Comparison of ENCODE assay signal across 10 cellular contexts in the genomic region with DNA sequence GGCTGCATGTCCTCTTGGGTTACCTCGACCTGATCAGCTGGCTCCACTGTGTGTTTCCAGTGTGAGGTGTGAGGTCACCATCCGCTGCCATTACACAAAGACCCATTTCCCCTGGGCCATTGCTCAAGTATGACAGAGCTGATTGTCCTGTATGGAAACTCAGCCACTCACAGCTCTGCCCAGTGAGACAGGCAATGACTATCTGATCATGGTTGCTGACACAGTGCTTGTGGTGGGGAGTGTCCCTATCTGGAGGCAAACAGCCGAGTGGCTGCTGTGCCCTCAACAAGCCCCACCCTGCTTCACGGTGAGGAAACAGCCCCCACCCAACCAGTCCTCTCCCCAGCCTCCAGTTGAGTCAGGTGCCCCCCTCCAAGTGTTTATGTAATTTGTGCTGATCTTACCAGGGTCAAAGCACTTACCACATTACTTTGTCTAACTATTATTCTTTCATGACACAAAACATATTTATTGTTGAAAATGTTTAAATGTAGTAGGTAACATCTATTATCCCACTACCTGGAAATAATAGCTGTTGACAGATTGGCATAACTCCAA. TPM values are rescaled to one million over a fixed set of nuclear protein-coding genes. Genes with fewer than 3 reads are reported as not detected.
DNase-seq lines count a peak whose midpoint lies in the region; ATAC-seq and TF ChIP-seq lines count a peak whose summit lies in the region.
"Had no signal": no experiment of that assay in that cellular context is flagged by ENCODE, and none has a peak within 500 bp of the region (broad histone marks: within the 10 kb centered on the region; RNA-seq: fewer than 3 reads in every experiment).

No MANE protein-coding gene starts in this region.

- ATAC-seq in activated T-helper 17 cell treated with anti-CD3 and anti-CD28 coated beads, Interleukin-2, amount 50 U/mL, for 72 hours (replicated peaks), result peak; percentile 74
- ATAC-seq in lower lobe of right lung (peak; percentile 58 to 79), GM21381 (IDR thresholded peaks at IDR 0.05; ENCODE audit: unreplicated experiment) (no peak), HG02970 (IDR thresholded peaks at IDR 0.05; ENCODE audit: low FRiP score, unreplicated experiment) (no peak)

- TF ChIP-seq CTCF in lower lobe of right lung (IDR thresholded peaks at IDR 0.05), result no peak
- no peak for TF ChIP-seq CTCF in thyroid gland (IDR thresholded peaks at IDR 0.05)

- H3K4me3 ChIP-seq in lower lobe of right lung (no peak overlapping the region), thyroid gland (replicated peaks in 1 of 3) (no peak overlapping the region)
- H3K4me3 ChIP-seq: Peyer's patch had no signal

- no peaks in the 10 kb centered on the region for H3K27me3 Mint-ChIP-seq in activated T-helper 17 cell treated with anti-CD3 and anti-CD28 coated beads, Interleukin-2, amount 50 U/mL, for 72 hours

- peak overlapping the region; percentile 91 for H3K4me3 Mint-ChIP-seq in activated T-helper 17 cell treated with anti-CD3 and anti-CD28 coated beads, Interleukin-2, amount 50 U/mL, for 72 hours

- H3K27me3 ChIP-seq in lower lobe of right lung (ENCODE audit: low read depth) (no peaks in the 10 kb centered on the region), thyroid gland (no peaks in the 10 kb centered on the region)
- H3K27me3 ChIP-seq: Peyer's patch had no signal

- H3K36me3 Mint-ChIP-seq in activated T-helper 17 cell treated with anti-CD3 and anti-CD28 coated beads, Interleukin-2, amount 50 U/mL, for 72 hours (ENCODE audit: low read depth), result no peaks in the 10 kb centered on the region

- peak; percentile 92 for DNase-seq in NK-92 treated with Interleukin-12 subunit alpha and Interleukin-12 subunit beta, amount 100 ng/mL, for 24 hours (lab: John Stamatoyannopoulos, UW)
- no peak for DNase-seq in NK-92 (lab: John Stamatoyannopoulos, UW; ENCODE audit: unreplicated experiment)
- peak; percentile 67 for DNase-seq in lower lobe of right lung
- DNase-seq in thyroid gland, result peak; percentile 14
- no peak for DNase-seq in NCI-H446 (lab: John Stamatoyannopoulos, UW)

- no peaks in the 10 kb centered on the region for H3K9me3 Mint-ChIP-seq in activated T-helper 17 cell treated with anti-CD3 and anti-CD28 coated beads, Interleukin-2, amount 50 U/mL, for 72 hours

- H3K4me1 ChIP-seq in lower lobe of right lung, result peaks cover 36% of the 10 kb centered on the region
- peaks cover 8 to 20% of the 10 kb centered on the region in 2 donors for H3K4me1 ChIP-seq in thyroid gland

- WGBS in thyroid gland, 2 donors, result 62 to 72% methylated on average over 4 of the region's 4 CpGs

- H3K27ac Mint-ChIP-seq in activated T-helper 17 cell treated with anti-CD3 and anti-CD28 coated beads, Interleukin-2, amount 50 U/mL, for 72 hours, result peak overlapping the region; percentile 96

- H3K9me3 ChIP-seq in lower lobe of right lung, result no peaks in the 10 kb centered on the region
- no peaks in the 10 kb centered on the region for H3K9me3 ChIP-seq in thyroid gland
- H3K9me3 ChIP-seq: Peyer's patch had no signal

- peaks cover 70% of the 10 kb centered on the region for H3K4me1 Mint-ChIP-seq in activated T-helper 17 cell treated with anti-CD3 and anti-CD28 coated beads, Interleukin-2, amount 50 U/mL, for 72 hours

- no peak for TF ChIP-seq POLR2A in thyroid gland (IDR thresholded peaks at IDR 0.05)

- intact Hi-C loops in lower lobe of right lung (cut with DNase I) (no loop called here), thyroid gland (cut with DNase I) (no loop called here)

- peak overlapping the region; percentile 21 for H3K27ac ChIP-seq in lower lobe of right lung
- no peak overlapping the region for H3K27ac ChIP-seq in thyroid gland
- H3K27ac ChIP-seq: C4-2B had no signal

- H3K36me3 ChIP-seq in lower lobe of right lung (no peaks in the 10 kb centered on the region), thyroid gland (no peaks in the 10 kb centered on the region)
- H3K36me3 ChIP-seq: Peyer's patch had no signal

RNA-seq across cellular contexts. Expression of gene MAPK13, which starts 11.7 kb away (rescaled TPM):
- 10 to 100 TPM; 53.6 to 58.7 TPM for total RNA-seq in activated T-helper 17 cell treated with anti-CD3 and anti-CD28 coated beads, Interleukin-2, amount 50 U/mL, for 72 hours
- total RNA-seq in lower lobe of right lung (71.7 TPM), thyroid gland (10 to 100 TPM; 33.2 to 50.9 (median 41.0) TPM)

Comparison
In these comparisons a context has a peak if more than half of its experiments do, and no peak if none do; other contexts are left out.
1. DNase-seq: peak in NK-92 treated with Interleukin-12 subunit alpha and Interleukin-12 subunit beta, amount 100 ng/mL, for 24 hours (single experiment), lower lobe of right lung (single experiment) and thyroid gland (2 of 2); none in NK-92 (single experiment) and NCI-H446 (0 of 2).
2. ATAC-seq: peak in activated T-helper 17 cell treated with anti-CD3 and anti-CD28 coated beads, Interleukin-2, amount 50 U/mL, for 72 hours (single experiment) and lower lobe of right lung (2 of 2); none in GM21381 (single experiment) and HG02970 (single experiment).